ENCODE assay signal across 8 cellular contexts in the genomic region with DNA sequence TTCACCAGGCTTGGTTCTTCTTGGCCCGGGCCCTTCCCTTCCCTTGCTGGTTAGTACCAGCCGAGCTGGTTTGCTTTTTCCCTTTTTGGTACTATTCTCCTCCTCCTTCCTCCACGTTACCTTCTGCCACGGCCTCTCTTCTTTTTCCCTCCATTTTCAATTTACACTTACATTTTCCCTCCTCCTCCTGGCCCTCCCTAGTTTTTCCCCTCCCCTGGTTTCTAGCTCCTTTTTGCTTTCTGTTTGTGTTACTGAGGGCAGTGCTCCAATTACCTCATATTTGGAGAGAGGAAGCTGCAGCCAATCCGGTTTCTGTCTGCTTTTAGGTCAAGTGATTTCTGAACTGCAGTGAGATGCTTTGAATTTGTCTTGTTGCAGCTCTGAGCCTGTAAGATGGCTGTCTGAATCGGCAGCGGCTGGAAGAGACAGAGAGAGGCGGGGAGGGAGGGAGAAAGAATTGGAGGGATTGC.
DNase-seq lines count a peak whose midpoint lies in the region; ATAC-seq, FAIRE-seq and TF ChIP-seq lines count a peak whose summit lies in the region.

No MANE protein-coding gene starts in this region.

- H3K4me1 ChIP-seq in PC-3 (ENCODE audit: insufficient read depth, low read length), result no peaks in the 10 kb centered on the region
- peaks cover 15 to 60% of the 10 kb centered on the region in 2 donors for H3K4me1 ChIP-seq in left lung

- no peaks in the 10 kb centered on the region for H3K79me2 ChIP-seq in PC-3 (ENCODE audit: low read length)

- H3K9me2 ChIP-seq in PC-3 (replicated peaks; ENCODE audit: low read length), result no peaks in the 10 kb centered on the region

- H3K36me3 ChIP-seq in PC-3 (ENCODE audit: low read depth, low read length) (no peaks in the 10 kb centered on the region), left lung (peaks cover 0 to 7% of the 10 kb centered on the region in 2 donors)

- intact Hi-C loops in PC-3 (cut with micrococcal nuclease), result loop anchor here (5.0 to 10.0 kb wide), 2 partner anchors 129 to 267 kb away; no protein-coding TSS in a partner anchor
- intact Hi-C loops in left lung (cut with DNase I), result no loop called here

- ATAC-seq in PC-3 (no peak), left lung (peak; percentile 86), HG02970 (IDR thresholded peaks at IDR 0.05; ENCODE audit: low FRiP score, unreplicated experiment) (no peak)

- POLR2A ChIA-PET in PC-3 (lab: Charles Lee; ENCODE audit: unreplicated experiment), result no interaction called here

- H3K27me3 ChIP-seq in PC-3 (ENCODE audit: low read length) (no peaks in the 10 kb centered on the region), left lung (no peaks in the 10 kb centered on the region)

- TF ChIP-seq CTCF in PC-3 (conservative IDR thresholded peaks at IDR 0.05; ENCODE audit: low read depth, low read length), result no peak
- TF ChIP-seq CTCF in left lung (IDR thresholded peaks at IDR 0.05), result no peak

- H3K9me3 ChIP-seq in PC-3 (ENCODE audit: low read length) (no peaks in the 10 kb centered on the region), left lung (no peaks in the 10 kb centered on the region)

- BruUV-seq in PC-3 (replicated peaks; lab: Mats Ljungman, UMichigan), result no TSS peak

- no peaks in the 10 kb centered on the region for H4K20me1 ChIP-seq in PC-3 (ENCODE audit: low read length)

- no peak overlapping the region for H3K27ac ChIP-seq in PC-3 (ENCODE audit: low read length)
- peak overlapping the region; percentile 39 to 80 for H3K27ac ChIP-seq in left lung
- H3K27ac ChIP-seq in substantia nigra (ENCODE audit: low read depth, low read length, poor library complexity, severe bottlenecking), result peak overlapping the region; percentile 40

- DNase-seq in C1 segment of cervical spinal cord (lab: John Stamatoyannopoulos, UW) (peak in 11 of 14 donors; percentile 23 to 97 (median 52)), H54 (ENCODE audit: insufficient read length, low spot score) (peak; percentile 24), PC-3 (no peak), dedifferentiated amniotic fluid mesenchymal stem cell (ENCODE audit: extremely low spot score) (peak; percentile 89), left lung (peak in 1 of 2 donors; percentile 42), substantia nigra (lab: John Stamatoyannopoulos, UW) (peak in 29 of 49 donors; percentile 19 to 75 (median 46)), SW 1271 (lab: John Stamatoyannopoulos, UW) (no peak)

- CTCF ChIA-PET in PC-3 (lab: Charles Lee), result interaction anchor here (0.8 kb wide), 1 partner anchor 119 kb away, joined by 3 read pairs; no protein-coding TSS in a partner anchor

- no peak for FAIRE-seq in H54 (lab: Jason Lieb, UNC)

- no peak for TF ChIP-seq POLR2A in H54 (IDR thresholded peaks at IDR 0.05; ENCODE audit: low read depth, low read length)

- no peaks in the 10 kb centered on the region for H3F3A ChIP-seq in PC-3 (ENCODE audit: low read length, unreplicated experiment)

- 0 out of 2 replicates have a peak overlapping the region, but pooled peaks have one; percentile 6 for H3K4me2 ChIP-seq in PC-3 (ENCODE audit: low read length)

- H3K9ac ChIP-seq in PC-3 (ENCODE audit: low read length), result no peak overlapping the region

- H2AFZ ChIP-seq in PC-3 (ENCODE audit: low read length), result no peak overlapping the region

- H3K4me3 ChIP-seq in PC-3 (ENCODE audit: low read length) (no peak overlapping the region), left lung (peak overlapping the region in 1 of 2 donors; percentile 10)

Comparison
In these comparisons a context has a peak if more than half of its experiments do, and no peak if none do; other contexts are left out.
1. DNase-seq: peak in C1 segment of cervical spinal cord (11 of 14), H54 (single experiment), dedifferentiated amniotic fluid mesenchymal stem cell (single experiment) and substantia nigra (29 of 49); none in PC-3 (single experiment) and SW 1271 (0 of 2).